Comparison of ENCODE assay signal across 25 cellular contexts in genomic region chr7:75575488-75576112, GRCh38.
DNase-seq lines count a peak whose midpoint lies in the region; ATAC-seq, FAIRE-seq and TF ChIP-seq lines count a peak whose summit lies in the region.
"Had no signal": no experiment of that assay in that cellular context is flagged by ENCODE, and none has a peak within 500 bp of the region (broad histone marks: within the 10 kb centered on the region; RNA-seq: fewer than 3 reads in every experiment).

No MANE protein-coding gene starts in this region.

- H3K27ac ChIP-seq in neural progenitor cell: no peak overlapping the region
- H3K27ac ChIP-seq in OCI-LY7 (ENCODE audit: low read depth, low read length, poor library complexity, severe bottlenecking): no peak overlapping the region
- H3K27ac ChIP-seq in gastrocnemius medialis: no peak overlapping the region
- H3K27ac ChIP-seq: BLaER1 treated with 17β-estradiol and CSF1 and Interleukin-3, amounts not matched to agents 10 nM and 100 nM; esophagus muscularis mucosa; heart right ventricle; lower lobe of right lung; suprapubic skin had no signal

- no peak for TF ChIP-seq POLR2A in gastrocnemius medialis (IDR thresholded peaks at IDR 0.05)

- H3K9me2 ChIP-seq in OCI-LY7 (ENCODE audit: insufficient read depth, low read length): no peaks in the 10 kb centered on the region

- CTCF ChIA-PET in OCI-LY7 (lab: Charles Lee; ENCODE audit: unreplicated experiment): no interaction called here

- H3K79me2 ChIP-seq in neural progenitor cell (ENCODE audit: low read depth): no peaks in the 10 kb centered on the region
- H3K79me2 ChIP-seq in OCI-LY7 (ENCODE audit: insufficient read depth, low read depth, low read length): no peaks in the 10 kb centered on the region

- H3K4me3 ChIP-seq in neural progenitor cell (no peak overlapping the region), OCI-LY7 (ENCODE audit: low read depth, low read length, poor library complexity, severe bottlenecking) (no peak overlapping the region), gastrocnemius medialis (no peak overlapping the region)
- H3K4me3 ChIP-seq: BLaER1 treated with 17β-estradiol and CSF1 and Interleukin-3, amounts not matched to agents 10 nM and 100 nM; esophagus muscularis mucosa; heart right ventricle; lower lobe of right lung; MG63; smooth muscle cell; suprapubic skin had no signal

- in situ Hi-C loops in gastrocnemius medialis (cut with MboI; ENCODE audit: low sequenced_read_pairs in 4 of 4): no loop called here

- no peak for ATAC-seq in gastrocnemius medialis
- ATAC-seq: activated CD8-positive, alpha-beta memory T cell treated with anti-CD3 and anti-CD28 coated beads, Interleukin-2, amount 10 ng/mL, durations not matched to agents 7 days and 5 days; activated naive CD8-positive, alpha-beta T cell treated with anti-CD3 and anti-CD28 coated beads, Interleukin-2, amount 50 U/mL, for 24 hours; heart right ventricle; lower lobe of right lung; naive thymus-derived CD4-positive, alpha-beta T cell had no signal

- H4K20me1 ChIP-seq in neural progenitor cell (ENCODE audit: low read depth): peaks cover 5% of the 10 kb centered on the region
- H4K20me1 ChIP-seq in OCI-LY7 (ENCODE audit: insufficient read depth, low read length): no peaks in the 10 kb centered on the region

- no peaks in the 10 kb centered on the region for H3K27me3 ChIP-seq in neural progenitor cell
- H3K27me3 ChIP-seq in gastrocnemius medialis: no peaks in the 10 kb centered on the region
- H3K27me3 ChIP-seq: BLaER1 treated with 17β-estradiol and CSF1 and Interleukin-3, amounts not matched to agents 10 nM and 100 nM; esophagus muscularis mucosa; heart right ventricle; MG63; suprapubic skin had no signal

- no peak for FAIRE-seq in D721Med (lab: Jason Lieb, UNC)
- FAIRE-seq: bronchial epithelial cell had no signal

- H3K27me3 Mint-ChIP-seq in neural progenitor cell (ENCODE audit: insufficient read depth, low read depth): peaks cover 2% of the 10 kb centered on the region
- H3K27me3 Mint-ChIP-seq: activated CD8-positive, alpha-beta memory T cell treated with anti-CD3 and anti-CD28 coated beads, Interleukin-2, amount 10 ng/mL, durations not matched to agents 7 days and 5 days; activated naive CD8-positive, alpha-beta T cell treated with anti-CD3 and anti-CD28 coated beads, Interleukin-2, amount 50 U/mL, for 24 hours had no signal

- peaks cover 4% of the 10 kb centered on the region for H3K4me1 ChIP-seq in neural progenitor cell
- H3K4me1 ChIP-seq in OCI-LY7 (ENCODE audit: insufficient read depth, low read length, poor library complexity, severe bottlenecking): no peaks in the 10 kb centered on the region
- no peaks in the 10 kb centered on the region for H3K4me1 ChIP-seq in gastrocnemius medialis
- H3K4me1 ChIP-seq: esophagus muscularis mucosa, heart right ventricle, lower lobe of right lung, suprapubic skin had no signal

- H3K9ac ChIP-seq in neural progenitor cell: no peak overlapping the region

- H3K36me3 Mint-ChIP-seq in neural progenitor cell: peaks cover 26% of the 10 kb centered on the region
- H3K36me3 Mint-ChIP-seq: activated CD8-positive, alpha-beta memory T cell treated with anti-CD3 and anti-CD28 coated beads, Interleukin-2, amount 10 ng/mL, durations not matched to agents 7 days and 5 days; naive thymus-derived CD4-positive, alpha-beta T cell had no signal

- TF ChIP-seq CTCF in D721Med (IDR thresholded peaks at IDR 0.05; ENCODE audit: insufficient read depth, missing control alignments): no peak
- no peak for TF ChIP-seq CTCF in neural progenitor cell (IDR thresholded peaks at IDR 0.05)
- TF ChIP-seq CTCF in OCI-LY7 (conservative IDR thresholded peaks at IDR 0.05; ENCODE audit: low read length): no peak
- no peak for TF ChIP-seq CTCF in gastrocnemius medialis (IDR thresholded peaks at IDR 0.05 in 4 of 5, conservative IDR thresholded peaks at IDR 0.05 in 1 of 5)

- H2AFZ ChIP-seq in neural progenitor cell (replicated peaks): no peak overlapping the region
- H2AFZ ChIP-seq in OCI-LY7 (ENCODE audit: low read length): no peak overlapping the region

- H3K4me2 ChIP-seq in neural progenitor cell: no peak overlapping the region
- no peak overlapping the region for H3K4me2 ChIP-seq in OCI-LY7 (ENCODE audit: low read length)
- H3K4me2 ChIP-seq: BLaER1 treated with 17β-estradiol and CSF1 and Interleukin-3, amounts not matched to agents 10 nM and 100 nM; smooth muscle cell had no signal

- no peak overlapping the region for H3K27ac Mint-ChIP-seq in neural progenitor cell
- H3K27ac Mint-ChIP-seq: activated CD8-positive, alpha-beta memory T cell treated with anti-CD3 and anti-CD28 coated beads, Interleukin-2, amount 10 ng/mL, durations not matched to agents 7 days and 5 days; activated naive CD8-positive, alpha-beta T cell treated with anti-CD3 and anti-CD28 coated beads, Interleukin-2, amount 50 U/mL, for 24 hours had no signal

- BruUV-seq in OCI-LY7 (replicated peaks; lab: Mats Ljungman, UMichigan): no TSS peak

- no peaks in the 10 kb centered on the region for H3K9me3 Mint-ChIP-seq in neural progenitor cell
- H3K9me3 Mint-ChIP-seq: activated naive CD8-positive, alpha-beta T cell treated with anti-CD3 and anti-CD28 coated beads, Interleukin-2, amount 50 U/mL, for 24 hours; naive thymus-derived CD4-positive, alpha-beta T cell had no signal

- H3K4me3 Mint-ChIP-seq in neural progenitor cell: no peak overlapping the region
- H3K4me3 Mint-ChIP-seq: activated CD8-positive, alpha-beta memory T cell treated with anti-CD3 and anti-CD28 coated beads, Interleukin-2, amount 10 ng/mL, durations not matched to agents 7 days and 5 days; activated naive CD8-positive, alpha-beta T cell treated with anti-CD3 and anti-CD28 coated beads, Interleukin-2, amount 50 U/mL, for 24 hours; naive thymus-derived CD4-positive, alpha-beta T cell had no signal

- DNase-seq in D721Med (ENCODE audit: insufficient read length, low spot score) (peak; percentile 75), NCI-H524 treated with DMSO at 0.1 percent for 48 hours (lab: John Stamatoyannopoulos, UW) (peak; percentile 56), cerebellar cortex (ENCODE audit: low spot score) (peak; percentile 35), neural progenitor cell (ENCODE audit: low spot score) (peak; percentile 42), OCI-LY7 (ENCODE audit: low spot score) (no peak), putamen (ENCODE audit: low spot score) (no peak), COLO829 (ENCODE audit: low spot score) (no peak), gastrocnemius medialis (no peak)
- DNase-seq: activated CD4-positive, alpha-beta T cell treated with anti-CD3 and anti-CD28 coated beads for 4 hours; activated CD8-positive, alpha-beta memory T cell treated with anti-CD3 and anti-CD28 coated beads, Interleukin-2, amount 10 ng/mL, durations not matched to agents 7 days and 5 days; activated naive CD8-positive, alpha-beta T cell treated with anti-CD3 and anti-CD28 coated beads, Interleukin-2, amount 50 U/mL, for 24 hours; DMS153; GOT3; heart right ventricle; lower lobe of right lung; MG63; naive thymus-derived CD4-positive, alpha-beta T cell; NCI-H187 treated with DMSO at 0.1 percent for 48 hours; OCI-M1; stimulated activated CD4-positive, alpha-beta T cell treated with anti-CD3 and anti-CD28 coated beads, Interleukin-4, amount 100 ng/mL, for 4 hours had no signal

- H3K9me3 ChIP-seq in neural progenitor cell (ENCODE audit: low read depth): no peaks in the 10 kb centered on the region
- no peaks in the 10 kb centered on the region for H3K9me3 ChIP-seq in OCI-LY7 (ENCODE audit: low read length)
- H3K9me3 ChIP-seq in gastrocnemius medialis: no peaks in the 10 kb centered on the region
- H3K9me3 ChIP-seq: BLaER1 treated with 17β-estradiol and CSF1 and Interleukin-3, amounts not matched to agents 10 nM and 100 nM; esophagus muscularis mucosa; heart right ventricle; lower lobe of right lung; MG63; suprapubic skin had no signal

- H3K36me3 ChIP-seq in neural progenitor cell (peaks cover 4% of the 10 kb centered on the region), OCI-LY7 (ENCODE audit: insufficient read depth, low read length) (no peaks in the 10 kb centered on the region), gastrocnemius medialis (peaks cover 0 to 27% of the 10 kb centered on the region in 2 donors)
- H3K36me3 ChIP-seq: MG63 had no signal

- H3F3A ChIP-seq in neural progenitor cell (ENCODE audit: low read depth): no peaks in the 10 kb centered on the region

- POLR2A ChIA-PET in OCI-LY7 (lab: Charles Lee): interaction anchor here (0.6 kb wide), 1 partner anchor 107 kb away, joined by 3 read pairs; no protein-coding TSS in a partner anchor

- peaks cover 12% of the 10 kb centered on the region for H3K4me1 Mint-ChIP-seq in neural progenitor cell
- H3K4me1 Mint-ChIP-seq: activated naive CD8-positive, alpha-beta T cell treated with anti-CD3 and anti-CD28 coated beads, Interleukin-2, amount 50 U/mL, for 24 hours; naive thymus-derived CD4-positive, alpha-beta T cell had no signal

- intact Hi-C loops in OCI-LY7 (cut with micrococcal nuclease; ENCODE audit: unreplicated experiment): loop anchor here (10.0 kb wide), 2 partner anchors 189 to 229 kb away; no protein-coding TSS in a partner anchor
- intact Hi-C loops in gastrocnemius medialis (cut with DNase I; ENCODE audit: low total_unique reads): no loop called here

Comparison
In these comparisons a context has a peak if more than half of its experiments do, and no peak if none do; other contexts are left out.
1. DNase-seq: peak in D721Med (single experiment), NCI-H524 treated with DMSO at 0.1 percent for 48 hours (single experiment), cerebellar cortex (single experiment) and neural progenitor cell (single experiment); none in OCI-LY7 (single experiment), putamen (single experiment), COLO829 (single experiment) and gastrocnemius medialis (0 of 2).